19 cellular contexts compared by ENCODE assay signal in genomic region chr6:125842091-125842626, GRCh38. TPM values are rescaled to one million over a fixed set of nuclear protein-coding genes. Genes with fewer than 3 reads are reported as not detected.
DNase-seq lines count a peak whose midpoint lies in the region; ATAC-seq, FAIRE-seq and TF ChIP-seq lines count a peak whose summit lies in the region.
"Had no signal": no experiment of that assay in that cellular context is flagged by ENCODE, and none has a peak within 500 bp of the region (broad histone marks: within the 10 kb centered on the region; RNA-seq: fewer than 3 reads in every experiment).

No MANE protein-coding gene starts in this region.

- CTCF ChIA-PET in A549 (lab: Yijun Ruan, JAX) (no interaction called here), HEK293 (lab: Yijun Ruan, JAX) (interaction anchor here (1.7 kb wide), 1 partner anchor 8 kb away, joined by 5 read pairs; no protein-coding TSS in a partner anchor), K562 (lab: Yijun Ruan, JAX; ENCODE audit: low intra/inter-chr PET ratio) (no interaction called here)

- TF ChIP-seq RAD21 in A549 (conservative IDR thresholded peaks at IDR 0.05 in 1 of 2, IDR thresholded peaks at IDR 0.05 in 1 of 2) (no peak), K562 (CRISPR knock-in tag; conservative IDR thresholded peaks at IDR 0.05 in 1 of 2, IDR thresholded peaks at IDR 0.05 in 1 of 2) (no peak)

- H3K27ac ChIP-seq in A549, result no peak overlapping the region
- H3K27ac ChIP-seq in HEK293 (ENCODE audit: extremely low read depth, low read depth, low read length), result no peak overlapping the region
- no peak overlapping the region for H3K27ac ChIP-seq in K562 (ENCODE audit: extremely low read depth, low read depth, low read length)

- no peak for DNase-seq in A549 (ENCODE audit: low read depth in 1 of 2, low spot score in 1 of 2)
- DNase-seq in K562 (ENCODE audit: extremely low read depth in 1 of 4, low spot score in 3 of 4), result no peak
- DNase-seq in pons (ENCODE audit: low spot score), result peak; percentile 52
- no peak for DNase-seq in activated naive CD4-positive, alpha-beta T cell treated with anti-CD3 and anti-CD28 coated beads, Interleukin-2, amount 50 U/mL, for 72 hours (ENCODE audit: low spot score in 2 of 2)
- DNase-seq in T1000 (lab: John Stamatoyannopoulos, UW), result no peak
- DNase-seq in kidney glomerular epithelial cell (lab: John Stamatoyannopoulos, UW), result no peak
- DNase-seq in activated T-cell treated with anti-CD3 and anti-CD28 coated beads for 4 hours, result no peak
- DNase-seq: 8988T; Calu3; CD8-positive, alpha-beta T cell; DMS 273 treated with DMSO at 0.1 percent for 48 hours; HCEC 1CT; HFFc6 had no signal

- no peaks in the 10 kb centered on the region for H3K9me3 Mint-ChIP-seq in activated naive CD4-positive, alpha-beta T cell treated with anti-CD3 and anti-CD28 coated beads, Interleukin-2, amount 50 U/mL, for 72 hours
- H3K9me3 Mint-ChIP-seq: CD8-positive, alpha-beta T cell; GM23338; HFFc6 had no signal

- FAIRE-seq in A549 (lab: Jason Lieb, UNC), result no peak
- FAIRE-seq in K562 (lab: Jason Lieb, UNC), result no peak
- FAIRE-seq: H54, HTR-8/SVneo had no signal

- H3K27me3 ChIP-seq in K562 (ENCODE audit: control insufficient read depth in 2 of 2, insufficient read depth in 2 of 2, low read length in 2 of 2), result no peaks in the 10 kb centered on the region
- H3K27me3 ChIP-seq: BLaER1 treated with 17β-estradiol and CSF1 and Interleukin-3, amounts not matched to agents 10 nM and 100 nM had no signal

- H3K9ac ChIP-seq in K562 (ENCODE audit: insufficient read depth in 1 of 2, low read depth in 2 of 2, low read length in 2 of 2), result no peak overlapping the region
- H3K9ac ChIP-seq: BLaER1 treated with 17β-estradiol and CSF1 and Interleukin-3, amounts not matched to agents 10 nM and 100 nM had no signal

- TF ChIP-seq EP300 in A549 (IDR thresholded peaks at IDR 0.05) (no peak), K562 (IDR thresholded peaks at IDR 0.05; ENCODE audit: low read length) (no peak)

- POLR2A ChIA-PET in A549 (lab: Yijun Ruan, JAX), result interaction anchor here (0.6 kb wide), 1 partner anchor 116 kb away, joined by 3 read pairs; no protein-coding TSS in a partner anchor
- POLR2A ChIA-PET in HEK293 (lab: Yijun Ruan, JAX), result no interaction called here
- POLR2A ChIA-PET in K562 (lab: Yijun Ruan, JAX), result interaction anchor here (1.1 to 1.5 kb wide), 2 partner anchors 11 to 21 kb away, joined by 3 read pairs; no protein-coding TSS in a partner anchor

- H3K9me1 ChIP-seq in K562 (ENCODE audit: control insufficient read depth, insufficient read depth, low read length), result no peaks in the 10 kb centered on the region

- H3K27ac Mint-ChIP-seq in activated naive CD4-positive, alpha-beta T cell treated with anti-CD3 and anti-CD28 coated beads, Interleukin-2, amount 50 U/mL, for 72 hours, result no peak overlapping the region
- H3K27ac Mint-ChIP-seq: B cell; CD8-positive, alpha-beta T cell; HFFc6 had no signal

- H3K4me1 ChIP-seq in A549, result peaks cover 44% of the 10 kb centered on the region
- H3K4me1 ChIP-seq in HEK293 (ENCODE audit: control insufficient read depth, insufficient read depth, low read length), result peaks cover 16% of the 10 kb centered on the region
- peaks cover 9 to 35% of the 10 kb centered on the region in 2 experiments; a peak in 4 of 5 replicates for H3K4me1 ChIP-seq in K562 (replicated peaks in 1 of 2; ENCODE audit: control insufficient read depth in 2 of 2, insufficient read depth in 2 of 2, low read length in 2 of 2)

- H3K4me2 ChIP-seq in A549, result no peak overlapping the region
- no peak overlapping the region for H3K4me2 ChIP-seq in K562 (ENCODE audit: insufficient read depth, low read length)
- H3K4me2 ChIP-seq: GM23338 had no signal

- intact Hi-C loops in K562 (cut with micrococcal nuclease), result no loop called here

- no peak for ATAC-seq in A549
- ATAC-seq in K562, result no peak
- ATAC-seq in activated naive CD4-positive, alpha-beta T cell treated with anti-CD3 and anti-CD28 coated beads, Interleukin-2, amount 50 U/mL, for 72 hours, result no peak
- ATAC-seq: CD8-positive, alpha-beta T cell; GM23338 had no signal

- TF ChIP-seq CTCF in A549 (IDR thresholded peaks at IDR 0.05) (no peak), HEK293 (tag by site-specific recombination; IDR thresholded peaks at IDR 0.05) (no peak), K562 (IDR thresholded peaks at IDR 0.05 in 2 of 3, conservative IDR thresholded peaks at IDR 0.05 in 1 of 3; ENCODE audit: insufficient read depth in 2 of 3, low read depth in 1 of 3, low read length in 3 of 3) (no peak)

- no peaks in the 10 kb centered on the region for H4K20me1 ChIP-seq in K562 (replicated peaks; ENCODE audit: control insufficient read depth, insufficient read depth, low read length)
- H4K20me1 ChIP-seq: BLaER1 treated with 17β-estradiol and CSF1 and Interleukin-3, amounts not matched to agents 10 nM and 100 nM had no signal

- no peak for TF ChIP-seq POLR2A in A549 (IDR thresholded peaks at IDR 0.05; ENCODE audit: low read length)
- TF ChIP-seq POLR2A in K562 (conservative IDR thresholded peaks at IDR 0.05), result no peak

- peaks cover 0 to 2% of the 10 kb centered on the region in 2 donors for H3K36me3 Mint-ChIP-seq in activated naive CD4-positive, alpha-beta T cell treated with anti-CD3 and anti-CD28 coated beads, Interleukin-2, amount 50 U/mL, for 72 hours

- 89% methylated on average over 5 of the region's 5 CpGs for WGBS in A549 (ENCODE audit: missing lambda C conversion rate)
- 70% methylated on average over 5 of the region's 5 CpGs for WGBS in K562 (ENCODE audit: insufficient coverage, low coverage, missing lambda C conversion rate)

- peaks cover 2% of the 10 kb centered on the region; the same call in 1 of the 3 replicates for H3K79me2 ChIP-seq in K562 (ENCODE audit: control insufficient read depth, insufficient read depth, low read length)

- H3K36me3 ChIP-seq in HEK293 (ENCODE audit: control insufficient read depth in 2 of 2, insufficient read depth in 1 of 2, low read length in 2 of 2) (no peaks in the 10 kb centered on the region), K562 (ENCODE audit: control insufficient read depth, insufficient read depth, low read length) (no peaks in the 10 kb centered on the region)
- H3K36me3 ChIP-seq: BLaER1 treated with 17β-estradiol and CSF1 and Interleukin-3, amounts not matched to agents 10 nM and 100 nM had no signal

- H2AFZ ChIP-seq in K562 (ENCODE audit: low read depth, low read length), result no peak overlapping the region
- H2AFZ ChIP-seq: GM23338 had no signal

- no TSS peak for BruUV-seq in K562 (replicated peaks; lab: Mats Ljungman, UMichigan)

- in situ Hi-C loops in K562 (cut with MboI), result loop anchor here (10.0 kb wide), 1 partner anchor 967 kb away; no protein-coding TSS in a partner anchor

- no peaks in the 10 kb centered on the region for H3K9me3 ChIP-seq in A549
- H3K9me3 ChIP-seq in HEK293 (ENCODE audit: control insufficient read depth, insufficient read depth, low read depth, low read length), result no peaks in the 10 kb centered on the region
- H3K9me3 ChIP-seq in K562 (replicated peaks; ENCODE audit: control insufficient read depth, insufficient read depth, low read depth, low read length), result no peaks in the 10 kb centered on the region
- H3K9me3 ChIP-seq: BLaER1 treated with 17β-estradiol and CSF1 and Interleukin-3, amounts not matched to agents 10 nM and 100 nM had no signal

- H3K4me3 ChIP-seq in A549 (no peak overlapping the region), HEK293 (ENCODE audit: low read depth, low read length) (no peak overlapping the region), K562 (no peak overlapping the region)
- H3K4me3 ChIP-seq: BLaER1 treated with 17β-estradiol and CSF1 and Interleukin-3, amounts not matched to agents 10 nM and 100 nM; GM23338 had no signal

TF ChIP-seq in A549, 52 proteins besides CTCF, POLR2A, EP300 and RAD21:
- TF ChIP-seq RCOR1 (IDR thresholded peaks at IDR 0.05; ENCODE audit: low read depth, low read length), result no peak
- TF ChIP-seq MAFK (IDR thresholded peaks at IDR 0.05; ENCODE audit: partially characterized antibody), result peak; percentile 29
TF ChIP-seq in A549: peak in this region for 1.

TF ChIP-seq in K562, 482 proteins besides CTCF, POLR2A, EP300 and RAD21:
- TF ChIP-seq ZNF316 (IDR thresholded peaks at IDR 0.05) (peak; percentile 80), HNRNPH1 (optimal IDR thresholded peaks at IDR 0.05; ENCODE audit: low read depth, low read length) (no peak), ID3 (CRISPR knock-in tag; IDR thresholded peaks at IDR 0.05) (no peak), ID3 (tag; IDR thresholded peaks at IDR 0.05) (no peak), C11orf30 (IDR thresholded peaks at IDR 0.05; ENCODE audit: low read depth) (peak; percentile 36; the same call in 1 of the 2 replicates)

RNA-seq across cellular contexts. Expression of gene NCOA7, which starts 51.4 kb away (rescaled TPM):
- polyA plus RNA-seq in A549 (2011; rRNA removed) (154 and 195 TPM in 2 replicates), A549 (2017; fragmentation: RNase III; extraction: RNeasy Plus Mini Kit Qiagen cat#74134 plus additional on column Dnase treatment) (60.3 to 74.1 TPM (median 66.4 TPM) in 3 replicates), K562 (2011; rRNA removed) (8.9 and 9.3 TPM in 2 replicates), K562 (2014; fragmentation: Illumina TruSeq; extraction: Trizol) (11.2 and 13.6 TPM in 2 replicates), K562 (2014; fragmentation: Nextera tagmentation; extraction: Ambion mirVana) (1 to 10 TPM; 5.8 to 7.0 TPM), K562 (2014; rRNA removed) (8.5 and 11.0 TPM in 2 replicates)
- 70.9 and 72.3 TPM in 2 replicates for polyA plus RNA-seq in A549 (2012; cell fraction: cytosol; rRNA removed)
- 50.6 and 56.7 TPM in 2 replicates for polyA plus RNA-seq in A549 (2012; cell fraction: nucleus; rRNA removed)
- 278 and 281 TPM in 2 replicates for polyA minus RNA-seq in A549 (2011; rRNA and poly(A)+ RNA removed)
- total RNA-seq in K562 (2011; cell fraction: chromatin; rRNA removed; ENCODE audit: low replicate concordance), result 6.1 and 37.7 TPM in 2 replicates
- 4.8 and 5.7 TPM in 2 replicates for total RNA-seq in K562 (2011; cell fraction: nucleolus; rRNA removed)
- total RNA-seq in K562 (2011; cell fraction: nucleoplasm; rRNA removed), result 10.2 and 13.4 TPM in 2 replicates
- total RNA-seq in K562 (2014; rRNA removed) (6.7 and 10.6 TPM in 2 replicates), K562 (2014; rRNA removed; fragmentation: Illumina TruSeq; extraction: Trizol) (14.6 and 16.9 TPM in 2 replicates), K562 (2015; rRNA removed; fragmentation: Illumina TruSeq; extraction: Trizol) (9.3 and 12.7 TPM in 2 replicates), K562 (2021) (13.8 TPM in 2 replicates)
- polyA plus RNA-seq in K562 (2011; cell fraction: cytosol; rRNA removed), result 4.6 and 7.1 TPM in 2 replicates
- 6.2 and 6.6 TPM in 2 replicates for polyA plus RNA-seq in K562 (2011; cell fraction: nucleus; rRNA removed)
- 10.0 and 22.1 TPM in 2 replicates for polyA plus RNA-seq in K562 (2012)
- polyA minus RNA-seq in K562 (2011; rRNA and poly(A)+ RNA removed), result 33.3 and 40.5 TPM in 2 replicates
- polyA minus RNA-seq in K562 (2011; cell fraction: cytosol; rRNA and poly(A)+ RNA removed), result 10.1 and 10.2 TPM in 2 replicates
- 6.5 and 10.6 TPM in 2 replicates for polyA minus RNA-seq in K562 (2011; cell fraction: nucleus; rRNA and poly(A)+ RNA removed)
- 10 to 100 TPM; 50.8 to 58.8 TPM for total RNA-seq in activated naive CD4-positive, alpha-beta T cell treated with anti-CD3 and anti-CD28 coated beads, Interleukin-2, amount 50 U/mL, for 72 hours
